ENCODE assay signal across 18 cellular contexts in genomic region chr16:88733630-88734360, GRCh38. TPM values are rescaled to one million over a fixed set of nuclear protein-coding genes. Genes with fewer than 3 reads are reported as not detected.
"Had no signal": no experiment of that assay in that cellular context is flagged by ENCODE, and none has a peak within 500 bp of the region (broad histone marks: within the 10 kb centered on the region; RNA-seq: fewer than 3 reads in every experiment).

No MANE protein-coding gene starts in this region.

- H3K4me3 ChIP-seq: SJCRH30 had no signal

- H3K27ac ChIP-seq: SJCRH30 had no signal

- H3K36me3 ChIP-seq: SJCRH30 had no signal

- H3K27me3 ChIP-seq: SJCRH30 had no signal

- H3K9me3 ChIP-seq: SJCRH30 had no signal

- ATAC-seq: PC-3, Right ventricle myocardium inferior, SK-N-SH treated with all-trans-retinoic acid at 6 μM for 48 hours had no signal

- DNase-seq: KBM-7; NCI-H1092; NCI-H1436; NCI-H187; NCI-H2029; NCI-H2081 treated with DMSO at 0.1 percent for 48 hours; NCI-H446 treated with DMSO at 0.1 percent for 48 hours; NCI-H510A treated with DMSO at 0.1 percent for 48 hours; NCI-H526; NCI-H748 treated with DMSO at 0.1 percent for 48 hours; NK-92 treated with Interleukin-12 subunit alpha and Interleukin-12 subunit beta, amount 100 ng/mL, for 24 hours; PC-3; SHP77 treated with DMSO at 0.1 percent for 48 hours; SJCRH30; T-helper 1 cell had no signal

RNA-seq across cellular contexts. Expression of gene SNAI3, which starts 47.5 kb away (rescaled TPM):
- total RNA-seq: MCF 10A had no signal
